ENCODE assay signal across 32 cellular contexts in genomic region chr3:85502148-85502875, GRCh38.
"Had no signal": no experiment of that assay in that cellular context is flagged by ENCODE, and none has a peak within 500 bp of the region (broad histone marks: within the 10 kb centered on the region; RNA-seq: fewer than 3 reads in every experiment).

No MANE protein-coding gene starts in this region.

- H3K27me3 Mint-ChIP-seq: activated CD4-positive, alpha-beta memory T cell treated with anti-CD3 and anti-CD28 coated beads, Interleukin-2, amount 10 ng/mL, durations not matched to agents 7 days and 5 days; activated CD4-positive, alpha-beta T cell treated with anti-CD3 and anti-CD28 coated beads, Interleukin-2, amount 10 ng/mL, durations not matched to agents 7 days and 5 days; activated naive CD4-positive, alpha-beta T cell treated with anti-CD3 and anti-CD28 coated beads, Interleukin-2, amount 50 U/mL, for 24 hours; activated naive CD8-positive, alpha-beta T cell treated with anti-CD3 and anti-CD28 coated beads for 36 hours; activated naive CD8-positive, alpha-beta T cell treated with anti-CD3 and anti-CD28 coated beads, Interleukin-2, amount 50 U/mL, for 24 hours; activated T-cell treated with anti-CD3 and anti-CD28 coated beads, Interleukin-2, amount 50 U/mL, for 24 hours; effector memory CD8-positive, alpha-beta T cell had no signal

- H3K36me3 ChIP-seq: adrenal gland, esophagus muscularis mucosa, gastrocnemius medialis, heart left ventricle had no signal

- H3K27ac ChIP-seq: adrenal gland, body of pancreas, coronary artery, esophagus muscularis mucosa, foreskin keratinocyte, gastrocnemius medialis, heart left ventricle, VCaP had no signal

- H3K4me3 Mint-ChIP-seq: activated CD4-positive, alpha-beta memory T cell treated with anti-CD3 and anti-CD28 coated beads, Interleukin-2, amount 10 ng/mL, durations not matched to agents 7 days and 5 days; activated CD4-positive, alpha-beta T cell treated with anti-CD3 and anti-CD28 coated beads, Interleukin-2, amount 10 ng/mL, durations not matched to agents 7 days and 5 days; activated naive CD4-positive, alpha-beta T cell treated with anti-CD3 and anti-CD28 coated beads for 36 hours; activated naive CD4-positive, alpha-beta T cell treated with anti-CD3 and anti-CD28 coated beads, Interleukin-2, amount 50 U/mL, for 24 hours; activated naive CD8-positive, alpha-beta T cell treated with anti-CD3 and anti-CD28 coated beads for 36 hours; activated naive CD8-positive, alpha-beta T cell treated with anti-CD3 and anti-CD28 coated beads, Interleukin-2, amount 50 U/mL, for 24 hours; activated T-cell treated with anti-CD3 and anti-CD28 coated beads, Interleukin-2, amount 50 U/mL, for 24 hours; activated T-cell treated with anti-CD3 and anti-CD28 coated beads, Interleukin-2, amount 50 U/mL, for 72 hours; effector memory CD8-positive, alpha-beta T cell; WTC11 had no signal

- H3K27me3 ChIP-seq: adrenal gland, body of pancreas, esophagus muscularis mucosa, foreskin keratinocyte, gastrocnemius medialis, heart left ventricle had no signal

- H3K27ac Mint-ChIP-seq: activated CD4-positive, alpha-beta memory T cell treated with anti-CD3 and anti-CD28 coated beads, Interleukin-2, amount 10 ng/mL, durations not matched to agents 7 days and 5 days; activated CD4-positive, alpha-beta T cell treated with anti-CD3 and anti-CD28 coated beads, Interleukin-2, amount 10 ng/mL, durations not matched to agents 7 days and 5 days; activated naive CD4-positive, alpha-beta T cell treated with anti-CD3 and anti-CD28 coated beads for 36 hours; activated naive CD4-positive, alpha-beta T cell treated with anti-CD3 and anti-CD28 coated beads, Interleukin-2, amount 50 U/mL, for 24 hours; activated naive CD8-positive, alpha-beta T cell treated with anti-CD3 and anti-CD28 coated beads for 36 hours; activated naive CD8-positive, alpha-beta T cell treated with anti-CD3 and anti-CD28 coated beads, Interleukin-2, amount 50 U/mL, for 24 hours; activated T-cell treated with anti-CD3 and anti-CD28 coated beads, Interleukin-2, amount 50 U/mL, for 24 hours; effector memory CD8-positive, alpha-beta T cell; WTC11 had no signal

- H3K4me1 ChIP-seq: adrenal gland, body of pancreas, esophagus muscularis mucosa, foreskin keratinocyte, gastrocnemius medialis, heart left ventricle had no signal

- H3K36me3 Mint-ChIP-seq: activated naive CD4-positive, alpha-beta T cell treated with anti-CD3 and anti-CD28 coated beads, Interleukin-2, amount 50 U/mL, for 24 hours; activated naive CD8-positive, alpha-beta T cell treated with anti-CD3 and anti-CD28 coated beads for 36 hours; WTC11 had no signal

- ATAC-seq: activated naive CD8-positive, alpha-beta T cell treated with anti-CD3 and anti-CD28 coated beads, Interleukin-2, amount 50 U/mL, for 24 hours; activated T-cell treated with anti-CD3 and anti-CD28 coated beads, Interleukin-2, amount 50 U/mL, for 72 hours; body of pancreas; effector memory CD8-positive, alpha-beta T cell; foreskin keratinocyte; gastrocnemius medialis; heart left ventricle; WTC11 had no signal

- H3K4me1 Mint-ChIP-seq: activated CD4-positive, alpha-beta memory T cell treated with anti-CD3 and anti-CD28 coated beads, Interleukin-2, amount 10 ng/mL, durations not matched to agents 7 days and 5 days; activated CD4-positive, alpha-beta T cell treated with anti-CD3 and anti-CD28 coated beads, Interleukin-2, amount 10 ng/mL, durations not matched to agents 7 days and 5 days; activated naive CD4-positive, alpha-beta T cell treated with anti-CD3 and anti-CD28 coated beads, Interleukin-2, amount 50 U/mL, for 24 hours; activated naive CD8-positive, alpha-beta T cell treated with anti-CD3 and anti-CD28 coated beads for 36 hours; activated naive CD8-positive, alpha-beta T cell treated with anti-CD3 and anti-CD28 coated beads, Interleukin-2, amount 50 U/mL, for 24 hours had no signal

- DNase-seq: activated CD4-positive, alpha-beta memory T cell treated with anti-CD3 and anti-CD28 coated beads, Interleukin-2, amount 10 ng/mL, durations not matched to agents 7 days and 5 days; activated CD4-positive, alpha-beta T cell treated with anti-CD3 and anti-CD28 coated beads for 1 hour; activated CD4-positive, alpha-beta T cell treated with anti-CD3 and anti-CD28 coated beads for 4 hours; activated CD4-positive, alpha-beta T cell treated with anti-CD3 and anti-CD28 coated beads, Interleukin-2, amount 10 ng/mL, durations not matched to agents 7 days and 5 days; activated CD4-positive, alpha-beta T cell treated with anti-CD3 and anti-CD28 coated beads, Interleukin-2, amount 50 U/mL, for 4 hours; activated CD8-positive, alpha-beta memory T cell treated with anti-CD3 and anti-CD28 coated beads, Interleukin-2, amount 50 U/mL, for 48 hours; activated naive CD4-positive, alpha-beta T cell treated with anti-CD3 and anti-CD28 coated beads for 36 hours; activated naive CD8-positive, alpha-beta T cell treated with anti-CD3 and anti-CD28 coated beads for 36 hours; activated naive CD8-positive, alpha-beta T cell treated with anti-CD3 and anti-CD28 coated beads, Interleukin-2, amount 50 U/mL, for 24 hours; activated T-cell treated with anti-CD3 and anti-CD28 coated beads for 4 hours; activated T-cell treated with anti-CD3 and anti-CD28 coated beads, Interleukin-2, amount 50 U/mL, for 24 hours; activated T-cell treated with anti-CD3 and anti-CD28 coated beads, Interleukin-2, amount 50 U/mL, for 72 hours; adrenal gland; amygdala; aorta; body of pancreas; central memory CD4-positive, alpha-beta T cell; cerebellar nuclear complex; dermis blood vessel endothelial cell; effector CD4-positive, alpha-beta T cell; effector memory CD8-positive, alpha-beta T cell; erythroblast; foreskin keratinocyte; gastrocnemius medialis; glutamatergic neuron; heart left ventricle; T-helper 2 cell had no signal

- H3K9me3 Mint-ChIP-seq: activated CD4-positive, alpha-beta T cell treated with anti-CD3 and anti-CD28 coated beads, Interleukin-2, amount 10 ng/mL, durations not matched to agents 7 days and 5 days; activated naive CD4-positive, alpha-beta T cell treated with anti-CD3 and anti-CD28 coated beads, Interleukin-2, amount 50 U/mL, for 24 hours; activated naive CD8-positive, alpha-beta T cell treated with anti-CD3 and anti-CD28 coated beads for 36 hours had no signal

- H3K4me3 ChIP-seq: adrenal gland, body of pancreas, coronary artery, esophagus muscularis mucosa, gastrocnemius medialis, heart left ventricle had no signal

- H3K9me3 ChIP-seq: adrenal gland, body of pancreas, esophagus muscularis mucosa, gastrocnemius medialis, heart left ventricle had no signal
